Comparison of ENCODE assay signal across 18 cellular contexts in genomic region chr22:42625416-42625815, GRCh38. TPM values are rescaled to one million over a fixed set of nuclear protein-coding genes. Genes with fewer than 3 reads are reported as not detected.
DNase-seq lines count a peak whose midpoint lies in the region; ATAC-seq and TF ChIP-seq lines count a peak whose summit lies in the region.
"Had no signal": no experiment of that assay in that cellular context is flagged by ENCODE, and none has a peak within 500 bp of the region (broad histone marks: within the 10 kb centered on the region; RNA-seq: fewer than 3 reads in every experiment).

No MANE protein-coding gene starts in this region.

- peaks cover 23% of the 10 kb centered on the region for H3K4me1 ChIP-seq in osteoblast (ENCODE audit: insufficient read depth, low read length)

- peaks cover 4% of the 10 kb centered on the region for H3K79me2 ChIP-seq in osteoblast (ENCODE audit: insufficient read depth, low read length)

- no peak overlapping the region for H2AFZ ChIP-seq in osteoblast (ENCODE audit: low read length)

- H3K36me3 ChIP-seq in H7 (replicated peaks; ENCODE audit: control insufficient read depth, insufficient read depth, low read length) = peaks cover 17% of the 10 kb centered on the region
- H3K36me3 ChIP-seq in osteoblast (ENCODE audit: insufficient read depth, low read length) = peaks cover 59% of the 10 kb centered on the region

- H3K4me2 ChIP-seq in osteoblast (ENCODE audit: insufficient read depth, low read length) = no peak overlapping the region

- H3K4me3 ChIP-seq in H7 (ENCODE audit: insufficient read depth, low read depth, low read length) = no peak overlapping the region
- no peak overlapping the region for H3K4me3 ChIP-seq in osteoblast (ENCODE audit: insufficient read depth, low read length)

- no peak overlapping the region for H3K27ac ChIP-seq in osteoblast (ENCODE audit: low read depth, low read length)
- H3K27ac ChIP-seq: 22Rv1 had no signal

- intact Hi-C loops in Right ventricle myocardium inferior (cut with DNase I) (no loop called here), left cardiac atrium (cut with DNase I) (no loop called here)

- no peak for ATAC-seq in Right ventricle myocardium inferior
- ATAC-seq in left cardiac atrium = no peak
- no peak for ATAC-seq in GM18517 (IDR thresholded peaks at IDR 0.05; ENCODE audit: unreplicated experiment)
- no peak for ATAC-seq in HG03045 (IDR thresholded peaks at IDR 0.05; ENCODE audit: unreplicated experiment)

- peaks cover 5% of the 10 kb centered on the region for H4K20me1 ChIP-seq in osteoblast (ENCODE audit: insufficient read depth, low read length)

- DNase-seq in Right ventricle myocardium inferior (ENCODE audit: missing footprints) (peak; percentile 67), left cardiac atrium (no peak), H7 (peak; percentile 14), osteoblast (ENCODE audit: insufficient read length, low spot score, missing footprints) (peak; percentile 36)
- DNase-seq: C1 segment of cervical spinal cord; Calu3; CD4-positive, alpha-beta memory T cell; COR-L47; DMS53; DMS79 treated with DMSO at 0.1 percent for 48 hours; GF-D8; GOT3; HCEC 1CT had no signal

- H3K27me3 ChIP-seq in H7 (ENCODE audit: control insufficient read depth, insufficient read depth, low read length) (no peaks in the 10 kb centered on the region), osteoblast (ENCODE audit: insufficient read depth, low read length) (no peaks in the 10 kb centered on the region)

- no peaks in the 10 kb centered on the region for H3K9me3 ChIP-seq in osteoblast (ENCODE audit: low read depth, low read length)

- no peak for TF ChIP-seq CTCF in osteoblast (IDR thresholded peaks at IDR 0.05; ENCODE audit: extremely low read depth, low read depth, low read length)

RNA-seq across cellular contexts. Expression of gene POLDIP3, which starts 10.7 kb away (rescaled TPM):
- total RNA-seq in Right ventricle myocardium inferior = 39.3 TPM
- total RNA-seq in left cardiac atrium = 10 to 100 TPM; 32.5 to 34.7 TPM
- total RNA-seq in H7 (2014; rRNA removed; shearing (Covaris generic)) = 43.2 and 47.9 TPM in 2 replicates
- total RNA-seq in osteoblast = 21.2 and 22.4 TPM in 2 replicates

RNA-seq across cellular contexts. Expression of gene ATP5MGL, which starts 15.0 kb away (rescaled TPM):
- total RNA-seq in Right ventricle myocardium inferior (0.41 TPM), left cardiac atrium (under 1 TPM; 0.42 to 0.77 TPM), osteoblast (0.72 and 1.2 TPM in 2 replicates)
- total RNA-seq in H7 (2014; rRNA removed; shearing (Covaris generic)) = 0.42 TPM in 1 of 2 replicates, not detected in the other
- total RNA-seq: Daoy, G401 had no signal

RNA-seq across cellular contexts. Expression of gene CYB5R3, which starts 23.8 kb away (rescaled TPM):
- 268 TPM for total RNA-seq in Right ventricle myocardium inferior
- 100 to 1,000 TPM; 295 to 306 TPM for total RNA-seq in left cardiac atrium
- total RNA-seq in H7 (2014; rRNA removed; shearing (Covaris generic)) = 75.6 and 86.8 TPM in 2 replicates
- 84.3 and 86.9 TPM in 2 replicates for total RNA-seq in osteoblast
